1 cellular context compared by ENCODE assay signal in genomic region chr17:4249452-4250029, GRCh38.
A peak's percentile ranks its signal among the peaks of the same experiment; 100 is the strongest.
TF ChIP-seq lines count a peak whose summit lies in the region.

No MANE protein-coding gene starts in this region.

TF ChIP-seq in K562, 482 proteins besides CTCF, POLR2A, EP300 and RAD21 (continued from another document and continues in another):
- TF ChIP-seq ZNF511 (CRISPR knock-in tag; IDR thresholded peaks at IDR 0.05) (no peak), SOX6 (IDR thresholded peaks at IDR 0.05) (peak; percentile 88), GABPA (tag; conservative IDR thresholded peaks at IDR 0.05; ENCODE audit: low read depth) (no peak), SRSF7 (optimal IDR thresholded peaks at IDR 0.05; ENCODE audit: low read depth, low read length) (no peak), ETV5 (CRISPR knock-in tag; IDR thresholded peaks at IDR 0.05; ENCODE audit: low read depth) (no peak), YY1 (IDR thresholded peaks at IDR 0.05; ENCODE audit: borderline replicate concordance in 1 of 3, control insufficient read depth in 1 of 3, extremely low read depth in 1 of 3, insufficient read depth in 3 of 3, insufficient read length in 1 of 3, insufficient replicate concordance in 2 of 3, low read depth in 1 of 3, low read length in 2 of 3) (no peak), FUS (optimal IDR thresholded peaks at IDR 0.05; ENCODE audit: low read depth, low read length) (no peak), ZBTB2 (IDR thresholded peaks at IDR 0.05) (peak; percentile 71; the same call in 1 of the 2 replicates), NR3C1 (CRISPR knock-in tag; IDR thresholded peaks at IDR 0.05) (no peak), ZNF134 (CRISPR knock-in tag; conservative IDR thresholded peaks at IDR 0.05) (no peak), ZNF77 (CRISPR knock-in tag; IDR thresholded peaks at IDR 0.05) (no peak), TRIM25 (IDR thresholded peaks at IDR 0.05; ENCODE audit: borderline replicate concordance) (no peak), TOE1 (IDR thresholded peaks at IDR 0.05; ENCODE audit: borderline replicate concordance) (peak; percentile 56; the same call in 1 of the 2 replicates), TOE1 (CRISPR knock-in tag; IDR thresholded peaks at IDR 0.05; ENCODE audit: borderline replicate concordance, low read depth) (no peak), ZNF217 (CRISPR knock-in tag; IDR thresholded peaks at IDR 0.05) (no peak), NONO (IDR thresholded peaks at IDR 0.05; ENCODE audit: low read depth in 2 of 2, low read length in 1 of 2) (0 out of 4 replicates have a peak, but pooled peaks of 1 of the 2 experiments have one; percentile 59), TFAM (CRISPR knock-in tag; conservative IDR thresholded peaks at IDR 0.05) (no peak), ZNF398 (CRISPR knock-in tag; IDR thresholded peaks at IDR 0.05) (no peak), PCBP1 (IDR thresholded peaks at IDR 0.05; ENCODE audit: low read depth, low read length, poor library complexity, severe bottlenecking) (no peak), ZNF696 (CRISPR knock-in tag; conservative IDR thresholded peaks at IDR 0.05) (no peak), CREBBP (IDR thresholded peaks at IDR 0.05; ENCODE audit: low read depth, low read length) (no peak), SFPQ (IDR thresholded peaks at IDR 0.05; ENCODE audit: low read depth, low read length) (no peak), NEUROD1 (IDR thresholded peaks at IDR 0.05; ENCODE audit: borderline replicate concordance, low read depth, low read length, partially characterized antibody) (no peak), ZNF707 (CRISPR knock-in tag; conservative IDR thresholded peaks at IDR 0.05) (no peak), GATAD2B (IDR thresholded peaks at IDR 0.05; ENCODE audit: borderline replicate concordance) (no peak), ZNF175 (CRISPR knock-in tag; IDR thresholded peaks at IDR 0.05; ENCODE audit: low read depth) (no peak), PCBP2 (IDR thresholded peaks at IDR 0.05; ENCODE audit: low read depth, low read length, poor library complexity, severe bottlenecking) (no peak), CBFB (CRISPR knock-in tag; IDR thresholded peaks at IDR 0.05) (no peak), SRSF3 (IDR thresholded peaks at IDR 0.05; ENCODE audit: insufficient read depth, low read length) (no peak), IRF2 (CRISPR knock-in tag; IDR thresholded peaks at IDR 0.05) (no peak), CREB3L1 (IDR thresholded peaks at IDR 0.05; ENCODE audit: borderline replicate concordance, low read depth) (no peak), RCOR1 (IDR thresholded peaks at IDR 0.05; ENCODE audit: borderline replicate concordance in 1 of 2, low read depth in 2 of 2, low read length in 2 of 2) (peak; percentile 73 to 93; a peak in 3 of 4 replicates), ZNF280A (IDR thresholded peaks at IDR 0.05; ENCODE audit: low read depth, partially characterized antibody) (no peak), THRAP3 (IDR thresholded peaks at IDR 0.05; ENCODE audit: borderline replicate concordance) (no peak), ZNF449 (CRISPR knock-in tag; IDR thresholded peaks at IDR 0.05) (no peak), FOXJ2 (tag; IDR thresholded peaks at IDR 0.05) (no peak), LARP7 (IDR thresholded peaks at IDR 0.05) (0 out of 2 replicates have a peak, but pooled peaks have one; percentile 70), BACH1 (tag; IDR thresholded peaks at IDR 0.05) (no peak), MXI1 (IDR thresholded peaks at IDR 0.05; ENCODE audit: low read depth, low read length) (peak; percentile 32; the same call in 1 of the 2 replicates), MCM5 (IDR thresholded peaks at IDR 0.05; ENCODE audit: low read depth) (no peak), GTF2B (IDR thresholded peaks at IDR 0.05; ENCODE audit: extremely low read depth, insufficient read length) (no peak), ZKSCAN1 (IDR thresholded peaks at IDR 0.05; ENCODE audit: low read depth, low read length) (no peak), KLF1 (tag; IDR thresholded peaks at IDR 0.05) (no peak), PTBP1 (IDR thresholded peaks at IDR 0.05; ENCODE audit: low read depth, low read length) (no peak), GABPB1 (CRISPR knock-in tag; IDR thresholded peaks at IDR 0.05) (no peak), SAP30 (IDR thresholded peaks at IDR 0.05; ENCODE audit: borderline replicate concordance, insufficient read depth, low read depth, low read length, poor library complexity, severe bottlenecking) (no peak), AFF1 (IDR thresholded peaks at IDR 0.05; ENCODE audit: low read depth in 1 of 2, partially characterized antibody in 2 of 2) (peak in 1 of 2 experiments; percentile 70), ZNF75A (CRISPR knock-in tag; IDR thresholded peaks at IDR 0.05) (no peak)
